In genomic region chr3:131503328-131503650, GRCh38 we compare ENCODE assay signal across 8 cellular contexts. TPM values are rescaled to one million over a fixed set of nuclear protein-coding genes. Genes with fewer than 3 reads are reported as not detected.
A peak's percentile ranks its signal among the peaks of the same experiment; 100 is the strongest.
DNase-seq lines count a peak whose midpoint lies in the region; FAIRE-seq and TF ChIP-seq lines count a peak whose summit lies in the region.

No MANE protein-coding gene starts in this region.

- no peak for FAIRE-seq in GM12891 (lab: Jason Lieb, UNC)

- no peak for TF ChIP-seq POLR2A in GM12891 (IDR thresholded peaks at IDR 0.05; ENCODE audit: low read depth, low read length)

- H3K36me3 ChIP-seq in ES-I3 (ENCODE audit: insufficient read depth, low read length): no peaks in the 10 kb centered on the region

- H3K9me3 ChIP-seq in ES-I3 (ENCODE audit: control insufficient read depth, insufficient read depth, low read length): no peaks in the 10 kb centered on the region

- DNase-seq in astrocyte of the spinal cord (ENCODE audit: low read depth, low spot score) (no peak), lung microvascular endothelial cell (ENCODE audit: low read depth in 2 of 2) (peak; percentile 24 to 31), HPDE6-E6E7 (ENCODE audit: extremely low spot score) (no peak), GM12891 (ENCODE audit: insufficient read length, low spot score) (no peak), OCI-M2 (lab: John Stamatoyannopoulos, UW; ENCODE audit: unreplicated experiment) (no peak), epidermal melanocyte (ENCODE audit: insufficient read length, low spot score) (no peak)

- H3K9me3 Mint-ChIP-seq in IgD-negative memory B cell: no peaks in the 10 kb centered on the region

- peaks cover 4% of the 10 kb centered on the region; the same call in 1 of the 2 replicates for H3K4me1 ChIP-seq in ES-I3 (ENCODE audit: insufficient read depth, low read length)

- H3K9ac ChIP-seq in ES-I3 (ENCODE audit: low read depth, low read length): peak overlapping the region; percentile 93

- no peaks in the 10 kb centered on the region for H3K36me3 Mint-ChIP-seq in IgD-negative memory B cell

- peak overlapping the region; percentile 96 to 100 (median 98) for H3K4me3 Mint-ChIP-seq in IgD-negative memory B cell

- H3K4me1 Mint-ChIP-seq in IgD-negative memory B cell: peaks cover 24 to 38% (median 33%) of the 10 kb centered on the region in 3 donors

- H3K27ac Mint-ChIP-seq in IgD-negative memory B cell: peak overlapping the region in 2 of 3 donors; percentile 92 to 98

- in situ Hi-C loops in astrocyte of the spinal cord (cut with HindIII; ENCODE audit: low sequenced_read_pairs): no loop called here

- peak overlapping the region; percentile 95 for H3K4me3 ChIP-seq in astrocyte of the spinal cord (ENCODE audit: low read depth, low read length)

- H3K27me3 Mint-ChIP-seq in IgD-negative memory B cell: no peaks in the 10 kb centered on the region

- TF ChIP-seq CTCF in astrocyte of the spinal cord (IDR thresholded peaks at IDR 0.05; ENCODE audit: low read depth, low read length): no peak

TF ChIP-seq in GM12891, 5 proteins besides CTCF, POLR2A, EP300 and RAD21:
- TF ChIP-seq SPI1 (IDR thresholded peaks at IDR 0.05; ENCODE audit: low read depth, low read length) (no peak), PAX5 (IDR thresholded peaks at IDR 0.05; ENCODE audit: insufficient read depth, low read length, severe bottlenecking) (no peak), POU2F2 (IDR thresholded peaks at IDR 0.05; ENCODE audit: low read depth, low read length) (no peak), TAF1 (IDR thresholded peaks at IDR 0.05; ENCODE audit: low read depth, low read length) (no peak), POLR2AphosphoS5 (IDR thresholded peaks at IDR 0.05; ENCODE audit: low read depth, low read length) (no peak)
TF ChIP-seq in GM12891: peak in this region for 0.

RNA-seq across cellular contexts. Expression of gene MRPL3, which starts 0.5 kb away (rescaled TPM):
- 54.6 TPM for polyA plus RNA-seq in IgD-negative memory B cell
- 38.9 and 50.6 TPM in 2 replicates for total RNA-seq in lung microvascular endothelial cell
- 95.4 TPM for polyA plus RNA-seq in GM12891 (2012; ENCODE audit: low read depth, missing spikeins)

Comparison
In these comparisons a context has a peak if more than half of its experiments do, and no peak if none do; other contexts are left out.
1. DNase-seq: peak in lung microvascular endothelial cell (2 of 2); none in astrocyte of the spinal cord (single experiment), HPDE6-E6E7 (single experiment), GM12891 (single experiment), OCI-M2 (single experiment) and epidermal melanocyte (single experiment).